ENCODE assay signal across 9 cellular contexts in genomic region chr9:2066312-2067273, GRCh38. TPM values are rescaled to one million over a fixed set of nuclear protein-coding genes. Genes with fewer than 3 reads are reported as not detected.
DNase-seq lines count a peak whose midpoint lies in the region; ATAC-seq and TF ChIP-seq lines count a peak whose summit lies in the region.
"Had no signal": no experiment of that assay in that cellular context is flagged by ENCODE, and none has a peak within 500 bp of the region (broad histone marks: within the 10 kb centered on the region; RNA-seq: fewer than 3 reads in every experiment).

No MANE protein-coding gene starts in this region.

- H3F3A ChIP-seq in PC-3 (ENCODE audit: low read length, unreplicated experiment), result no peaks in the 10 kb centered on the region

- intact Hi-C loops in prostate gland (cut with DNase I), result no loop called here
- intact Hi-C loops in PC-3 (cut with micrococcal nuclease), result no loop called here

- H2AFZ ChIP-seq in PC-3 (ENCODE audit: low read length), result no peak overlapping the region

- H3K27me3 ChIP-seq in prostate gland (replicated peaks; ENCODE audit: insufficient read depth) (no peaks in the 10 kb centered on the region), PC-3 (ENCODE audit: low read length) (no peaks in the 10 kb centered on the region)
- H3K27me3 ChIP-seq: gastrocnemius medialis had no signal

- no peak for TF ChIP-seq POLR2A in prostate gland (IDR thresholded peaks at IDR 0.05)

- H3K4me3 ChIP-seq in prostate gland (no peak overlapping the region), PC-3 (ENCODE audit: low read length) (no peak overlapping the region)
- H3K4me3 ChIP-seq: gastrocnemius medialis had no signal

- no peaks in the 10 kb centered on the region for H3K36me3 ChIP-seq in prostate gland
- H3K36me3 ChIP-seq in PC-3 (ENCODE audit: low read depth, low read length), result no peaks in the 10 kb centered on the region

- POLR2A ChIA-PET in PC-3 (lab: Charles Lee; ENCODE audit: unreplicated experiment), result no interaction called here

- no peaks in the 10 kb centered on the region for H4K20me1 ChIP-seq in PC-3 (ENCODE audit: low read length)

- no peaks in the 10 kb centered on the region for H3K9me2 ChIP-seq in PC-3 (replicated peaks; ENCODE audit: low read length)

- ATAC-seq in PC-3 (no peak), HG03571 (IDR thresholded peaks at IDR 0.05; ENCODE audit: unreplicated experiment) (no peak)

- CTCF ChIA-PET in PC-3 (lab: Charles Lee), result no interaction called here

- H3K27ac ChIP-seq in prostate gland (no peak overlapping the region), PC-3 (ENCODE audit: low read length) (no peak overlapping the region)
- H3K27ac ChIP-seq: gastrocnemius medialis had no signal

- BruUV-seq in PC-3 (replicated peaks; lab: Mats Ljungman, UMichigan), result no TSS peak

- DNase-seq in NCI-H2227 (lab: John Stamatoyannopoulos, UW; ENCODE audit: unreplicated experiment), result peak; percentile 23
- no peak for DNase-seq in NCI-H2227 treated with DMSO at 0.1 percent for 48 hours (lab: John Stamatoyannopoulos, UW)
- DNase-seq in NCI-H460 (ENCODE audit: extremely low read depth, low read depth), result peak; percentile 7
- DNase-seq in fibroblast of peridontal ligament (ENCODE audit: extremely low read depth), result peak; percentile 30
- DNase-seq in prostate gland (ENCODE audit: low spot score), result peak; percentile 11
- DNase-seq in PC-3, result no peak
- DNase-seq in activated CD4-positive, alpha-beta T cell treated with anti-CD3 and anti-CD28 coated beads for 48 hours, result no peak
- DNase-seq: gastrocnemius medialis had no signal

- H3K9me3 ChIP-seq in prostate gland (no peaks in the 10 kb centered on the region), PC-3 (ENCODE audit: low read length) (no peaks in the 10 kb centered on the region)
- H3K9me3 ChIP-seq: gastrocnemius medialis had no signal

- WGBS in prostate gland, result 75% methylated on average over 8 of the region's 8 CpGs

- TF ChIP-seq CTCF in prostate gland (IDR thresholded peaks at IDR 0.05) (peak in 2 of 4 experiments; percentile 19 to 52), PC-3 (conservative IDR thresholded peaks at IDR 0.05; ENCODE audit: low read depth, low read length) (no peak)

- H3K79me2 ChIP-seq in PC-3 (ENCODE audit: low read length), result no peaks in the 10 kb centered on the region

- H3K9ac ChIP-seq in PC-3 (ENCODE audit: low read length), result no peak overlapping the region

- H3K4me2 ChIP-seq in PC-3 (ENCODE audit: low read length), result no peak overlapping the region

- no peaks in the 10 kb centered on the region for H3K4me1 ChIP-seq in prostate gland (replicated peaks)
- H3K4me1 ChIP-seq in PC-3 (ENCODE audit: insufficient read depth, low read length), result no peaks in the 10 kb centered on the region
- H3K4me1 ChIP-seq: gastrocnemius medialis had no signal

RNA-seq across cellular contexts. Expression of gene SMARCA2, which starts 51.4 kb away (rescaled TPM):
- 24.0 and 28.5 TPM in 2 replicates for total RNA-seq in NCI-H460 (2014; rRNA removed; shearing (Covaris generic))
- 37.4 and 49.9 TPM in 2 replicates for polyA plus RNA-seq in NCI-H460 (2014; cell fraction: nucleus; rRNA removed)
- 100 to 1,000 TPM; 125 to 175 TPM for total RNA-seq in prostate gland
- 27.9 and 36.4 TPM in 2 replicates for total RNA-seq in PC-3 (2014; rRNA removed)

Comparison
In these comparisons a context has a peak if more than half of its experiments do, and no peak if none do; other contexts are left out.
1. DNase-seq: peak in NCI-H2227 (single experiment), NCI-H460 (single experiment), fibroblast of peridontal ligament (single experiment) and prostate gland (single experiment); none in NCI-H2227 treated with DMSO at 0.1 percent for 48 hours (single experiment), PC-3 (single experiment) and activated CD4-positive, alpha-beta T cell treated with anti-CD3 and anti-CD28 coated beads for 48 hours (single experiment).